ENCODE assay signal across 10 cellular contexts in the genomic region with DNA sequence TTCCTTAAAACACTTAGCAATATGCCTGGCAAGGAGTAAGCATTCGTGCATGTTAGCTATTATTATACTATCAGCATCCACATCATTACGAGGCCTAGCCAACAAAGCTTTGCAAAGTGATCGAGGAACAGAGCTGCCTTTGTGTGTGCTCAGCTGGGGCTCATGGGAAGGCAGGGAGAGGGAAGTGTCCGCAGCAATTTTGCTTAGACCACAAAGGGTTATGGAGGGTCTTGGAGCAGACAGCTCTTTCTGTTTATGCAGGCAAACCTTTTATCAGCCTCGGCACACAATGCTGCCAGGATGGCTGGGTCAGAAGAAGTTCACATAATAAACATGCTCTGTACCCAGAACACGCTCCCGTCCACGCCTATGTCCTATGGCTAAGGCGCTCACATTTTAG. TPM values are rescaled to one million over a fixed set of nuclear protein-coding genes. Genes with fewer than 3 reads are reported as not detected.
DNase-seq lines count a peak whose midpoint lies in the region; ATAC-seq and TF ChIP-seq lines count a peak whose summit lies in the region.
"Had no signal": no experiment of that assay in that cellular context is flagged by ENCODE, and none has a peak within 500 bp of the region (broad histone marks: within the 10 kb centered on the region; RNA-seq: fewer than 3 reads in every experiment).

No MANE protein-coding gene starts in this region.

- intact Hi-C loops in activated CD4-positive, alpha-beta T cell treated with anti-CD3 and anti-CD28 coated beads, Interleukin-2, amount 10 ng/mL, durations not matched to agents 24 days and 14 days (cut with micrococcal nuclease) = no loop called here

- no peaks in the 10 kb centered on the region for H3K36me3 Mint-ChIP-seq in activated CD4-positive, alpha-beta T cell treated with anti-CD3 and anti-CD28 coated beads, Interleukin-2, amount 10 ng/mL, durations not matched to agents 24 days and 14 days (ENCODE audit: low read depth)

- H3K27ac Mint-ChIP-seq in activated CD4-positive, alpha-beta T cell treated with anti-CD3 and anti-CD28 coated beads, Interleukin-2, amount 10 ng/mL, durations not matched to agents 24 days and 14 days = no peak overlapping the region
- H3K27ac Mint-ChIP-seq: activated B cell treated with CpG ODN at 0.5 μM for 24 hours had no signal

- no peak overlapping the region for H3K4me3 Mint-ChIP-seq in activated CD4-positive, alpha-beta T cell treated with anti-CD3 and anti-CD28 coated beads, Interleukin-2, amount 10 ng/mL, durations not matched to agents 24 days and 14 days
- H3K4me3 Mint-ChIP-seq: activated B cell treated with CpG ODN at 0.5 μM for 24 hours had no signal

- H3K4me1 Mint-ChIP-seq in activated CD4-positive, alpha-beta T cell treated with anti-CD3 and anti-CD28 coated beads, Interleukin-2, amount 10 ng/mL, durations not matched to agents 24 days and 14 days = no peaks in the 10 kb centered on the region
- H3K4me1 Mint-ChIP-seq: activated B cell treated with CpG ODN at 0.5 μM for 24 hours had no signal

- ATAC-seq in HG03520 (IDR thresholded peaks at IDR 0.05; ENCODE audit: unreplicated experiment) = no peak
- no peak for ATAC-seq in HG03045 (IDR thresholded peaks at IDR 0.05; ENCODE audit: unreplicated experiment)

- no peak for TF ChIP-seq CTCF in choroid plexus epithelial cell (conservative IDR thresholded peaks at IDR 0.05; ENCODE audit: low read depth, low read length)

- no peak overlapping the region for H3K4me3 ChIP-seq in choroid plexus epithelial cell (ENCODE audit: low read depth, low read length)

- H3K27me3 Mint-ChIP-seq in activated CD4-positive, alpha-beta T cell treated with anti-CD3 and anti-CD28 coated beads, Interleukin-2, amount 10 ng/mL, durations not matched to agents 24 days and 14 days = peaks cover 46% of the 10 kb centered on the region

- H3K9me3 Mint-ChIP-seq in activated CD4-positive, alpha-beta T cell treated with anti-CD3 and anti-CD28 coated beads, Interleukin-2, amount 10 ng/mL, durations not matched to agents 24 days and 14 days = peaks cover 17% of the 10 kb centered on the region

- DNase-seq in HuH-7 (ENCODE audit: low spot score) (peak; percentile 44), choroid plexus epithelial cell (ENCODE audit: low read depth) (peak; percentile 69), iris pigment epithelial cell (ENCODE audit: low read depth) (peak; percentile 46), putamen (ENCODE audit: low spot score) (peak; percentile 67), cortex of kidney (lab: John Stamatoyannopoulos, UW) (no peak)
- DNase-seq in activated CD4-positive, alpha-beta T cell treated with anti-CD3 and anti-CD28 coated beads, Interleukin-2, amount 10 ng/mL, durations not matched to agents 24 days and 14 days = no peak
- DNase-seq: activated B cell treated with CpG ODN at 0.5 μM for 24 hours, NCI-H2081 treated with DMSO at 0.1 percent for 48 hours had no signal

RNA-seq across cellular contexts. Expression of gene DKK3, which starts 10.9 kb away (rescaled TPM):
- not detected in 2 replicates for total RNA-seq in activated CD4-positive, alpha-beta T cell treated with anti-CD3 and anti-CD28 coated beads, Interleukin-2, amount 10 ng/mL, durations not matched to agents 24 days and 14 days
- total RNA-seq: activated B cell treated with CpG ODN at 0.5 μM for 24 hours had no signal

Comparison
In these comparisons a context has a peak if more than half of its experiments do, and no peak if none do; other contexts are left out.
1. DNase-seq: peak in HuH-7 (single experiment), choroid plexus epithelial cell (single experiment), iris pigment epithelial cell (single experiment) and putamen (single experiment); none in cortex of kidney (single experiment) and activated CD4-positive, alpha-beta T cell treated with anti-CD3 and anti-CD28 coated beads, Interleukin-2, amount 10 ng/mL, durations not matched to agents 24 days and 14 days (single experiment).